21 cellular contexts compared by ENCODE assay signal in genomic region chr20:35021063-35021462, GRCh38.
DNase-seq lines count a peak whose midpoint lies in the region; ATAC-seq and TF ChIP-seq lines count a peak whose summit lies in the region.
"Had no signal": no experiment of that assay in that cellular context is flagged by ENCODE, and none has a peak within 500 bp of the region (broad histone marks: within the 10 kb centered on the region; RNA-seq: fewer than 3 reads in every experiment).

No MANE protein-coding gene starts in this region.

- no peaks in the 10 kb centered on the region for H3K9me3 ChIP-seq in cardiac muscle cell (ENCODE audit: low read depth)
- H3K9me3 ChIP-seq: A549 had no signal

- H3K9me3 Mint-ChIP-seq in effector memory CD8-positive, alpha-beta T cell, result no peaks in the 10 kb centered on the region
- H3K9me3 Mint-ChIP-seq: activated CD4-positive, alpha-beta T cell treated with anti-CD3 and anti-CD28 coated beads, Interleukin-2, amount 10 ng/mL, durations not matched to agents 24 days and 14 days; CD14-positive monocyte; stimulated activated naive CD8-positive, alpha-beta T cell treated with anti-CD3 and anti-CD28 coated beads, Interleukin-15, amount 100 ng/mL, for 72 hours had no signal

- peaks cover 0 to 14% of the 10 kb centered on the region in 2 donors for H3K4me1 Mint-ChIP-seq in effector memory CD8-positive, alpha-beta T cell (ENCODE audit: low read depth in 2 of 2)
- H3K4me1 Mint-ChIP-seq: activated CD4-positive, alpha-beta T cell treated with anti-CD3 and anti-CD28 coated beads, Interleukin-2, amount 10 ng/mL, durations not matched to agents 24 days and 14 days; CD14-positive monocyte; stimulated activated naive CD8-positive, alpha-beta T cell treated with anti-CD3 and anti-CD28 coated beads, Interleukin-15, amount 100 ng/mL, for 72 hours had no signal

- H3K36me3 Mint-ChIP-seq in effector memory CD8-positive, alpha-beta T cell (ENCODE audit: insufficient read depth), result peaks cover 46% of the 10 kb centered on the region

- no peaks in the 10 kb centered on the region for H3K27me3 Mint-ChIP-seq in effector memory CD8-positive, alpha-beta T cell
- H3K27me3 Mint-ChIP-seq: activated CD4-positive, alpha-beta T cell treated with anti-CD3 and anti-CD28 coated beads, Interleukin-2, amount 10 ng/mL, durations not matched to agents 24 days and 14 days; activated naive CD8-positive, alpha-beta T cell; stimulated activated naive CD8-positive, alpha-beta T cell treated with anti-CD3 and anti-CD28 coated beads, Interleukin-15, amount 100 ng/mL, for 72 hours had no signal

- H3K27ac ChIP-seq in cardiac muscle cell (peak overlapping the region; percentile 1), substantia nigra (ENCODE audit: low read depth, low read length, poor library complexity, severe bottlenecking) (peak overlapping the region; percentile 79)
- H3K27ac ChIP-seq: A549, epithelial cell of prostate, parathyroid adenoma had no signal

- peaks cover 20% of the 10 kb centered on the region for H3K36me3 ChIP-seq in cardiac muscle cell

- no peak for ATAC-seq in effector memory CD8-positive, alpha-beta T cell (replicated peaks)
- ATAC-seq in HG03108 (IDR thresholded peaks at IDR 0.05; ENCODE audit: unreplicated experiment), result no peak
- ATAC-seq in GM21515 (IDR thresholded peaks at IDR 0.05; ENCODE audit: unreplicated experiment), result no peak
- ATAC-seq: A549; HCT116; stimulated activated naive CD8-positive, alpha-beta T cell treated with anti-CD3 and anti-CD28 coated beads, Interleukin-15, amount 100 ng/mL, for 72 hours had no signal

- no peak for TF ChIP-seq CTCF in cardiac muscle cell (IDR thresholded peaks at IDR 0.05; ENCODE audit: low read depth, low read length)

- intact Hi-C loops in cardiac septum (cut with DNase I), result no loop called here

- H3K27me3 ChIP-seq in cardiac muscle cell, result no peaks in the 10 kb centered on the region

- peak overlapping the region; percentile 51 to 58 for H3K27ac Mint-ChIP-seq in effector memory CD8-positive, alpha-beta T cell
- H3K27ac Mint-ChIP-seq: activated CD4-positive, alpha-beta T cell treated with anti-CD3 and anti-CD28 coated beads, Interleukin-2, amount 10 ng/mL, durations not matched to agents 24 days and 14 days; activated naive CD8-positive, alpha-beta T cell had no signal

- no peak overlapping the region for H3K4me3 Mint-ChIP-seq in effector memory CD8-positive, alpha-beta T cell
- H3K4me3 Mint-ChIP-seq: activated CD4-positive, alpha-beta T cell treated with anti-CD3 and anti-CD28 coated beads, Interleukin-2, amount 10 ng/mL, durations not matched to agents 24 days and 14 days; activated naive CD8-positive, alpha-beta T cell; CD14-positive monocyte; stimulated activated naive CD8-positive, alpha-beta T cell treated with anti-CD3 and anti-CD28 coated beads, Interleukin-15, amount 100 ng/mL, for 72 hours had no signal

- DNase-seq in cardiac muscle cell (ENCODE audit: low read depth in 1 of 2, low spot score in 1 of 2), result peak in 1 of 2 donors; percentile 67
- no peak for DNase-seq in cardiac septum (ENCODE audit: low spot score)
- DNase-seq in effector memory CD8-positive, alpha-beta T cell, result no peak
- DNase-seq in myocyte (ENCODE audit: low read depth), result peak; percentile 82
- peak in 7 of 49 donors; percentile 17 to 44 (median 36) for DNase-seq in substantia nigra (lab: John Stamatoyannopoulos, UW)
- no peak for DNase-seq in AG08396 (ENCODE audit: low spot score)
- DNase-seq: activated CD4-positive, alpha-beta T cell treated with anti-CD3 and anti-CD28 coated beads, Interleukin-2, amount 10 ng/mL, durations not matched to agents 24 days and 14 days; DMS153; MM.1S; NCI-H187 treated with DMSO at 0.1 percent for 48 hours; NCI-H446 treated with DMSO at 0.1 percent for 48 hours; stimulated activated CD4-positive, alpha-beta T cell treated with anti-CD3 and anti-CD28 coated beads, Interleukin-12 subunit alpha, Interleukin-12 subunit beta, amount 100 ng/mL, for 4 hours; stimulated activated naive CD8-positive, alpha-beta T cell treated with anti-CD3 and anti-CD28 coated beads, Interleukin-15, amount 100 ng/mL, for 72 hours had no signal

- no peak overlapping the region for H3K4me3 ChIP-seq in cardiac muscle cell
- H3K4me3 ChIP-seq: A549 had no signal

- H3K4me1 ChIP-seq in cardiac muscle cell (ENCODE audit: low read depth), result peaks cover 3% of the 10 kb centered on the region
- H3K4me1 ChIP-seq: A549, parathyroid adenoma had no signal
